9 cellular contexts compared by ENCODE assay signal in the genomic region with DNA sequence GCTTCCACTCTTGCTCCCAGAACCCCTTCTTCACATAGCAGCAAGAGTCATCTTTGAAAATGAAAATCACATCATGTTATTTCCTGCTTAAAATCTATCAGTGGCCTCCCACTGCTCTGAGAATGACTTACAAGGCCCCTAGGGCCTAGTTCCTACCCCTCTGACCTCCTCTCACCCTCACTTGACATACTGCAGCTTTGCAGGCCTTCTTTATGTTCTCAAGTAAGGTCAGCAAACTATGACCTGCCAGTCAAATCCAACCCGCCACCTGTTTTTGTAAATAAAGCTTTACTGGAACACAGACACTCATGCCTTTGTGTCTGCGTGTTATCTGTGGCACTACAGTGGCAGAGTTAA.
A peak's percentile ranks its signal among the peaks of the same experiment; 100 is the strongest.
DNase-seq lines count a peak whose midpoint lies in the region; ATAC-seq and TF ChIP-seq lines count a peak whose summit lies in the region.
"Had no signal": no experiment of that assay in that cellular context is flagged by ENCODE, and none has a peak within 500 bp of the region (broad histone marks: within the 10 kb centered on the region; RNA-seq: fewer than 3 reads in every experiment).

No MANE protein-coding gene starts in this region.

- peaks cover 25% of the 10 kb centered on the region for H3K4me1 ChIP-seq in foreskin keratinocyte

- DNase-seq in foreskin keratinocyte (no peak), NCI-H226 (no peak), iPS-NIHi7 (ENCODE audit: extremely low spot score) (no peak)
- DNase-seq: DMS79, naive B cell had no signal

- ATAC-seq in GM18502 (IDR thresholded peaks at IDR 0.05; ENCODE audit: poor library complexity, unreplicated experiment) (peak; percentile 30), GM19455 (IDR thresholded peaks at IDR 0.05; ENCODE audit: unreplicated experiment) (peak; percentile 22), HG03175 (IDR thresholded peaks at IDR 0.05; ENCODE audit: unreplicated experiment) (peak; percentile 27), foreskin keratinocyte (no peak), HG03571 (IDR thresholded peaks at IDR 0.05; ENCODE audit: unreplicated experiment) (no peak)

- H3K27ac ChIP-seq in foreskin keratinocyte: peak overlapping the region; percentile 81

- TF ChIP-seq CTCF in foreskin keratinocyte (conservative IDR thresholded peaks at IDR 0.05): no peak

- H3K27me3 ChIP-seq in foreskin keratinocyte: no peaks in the 10 kb centered on the region

Comparison
In these comparisons a context has a peak if more than half of its experiments do, and no peak if none do; other contexts are left out.
1. ATAC-seq: peak in GM18502 (single experiment), GM19455 (single experiment) and HG03175 (single experiment); none in foreskin keratinocyte (single experiment) and HG03571 (single experiment).